In genomic region chr6:147105786-147106185, GRCh38 we compare ENCODE assay signal across 6 cellular contexts.
"Had no signal": no experiment of that assay in that cellular context is flagged by ENCODE, and none has a peak within 500 bp of the region (broad histone marks: within the 10 kb centered on the region; RNA-seq: fewer than 3 reads in every experiment).

No MANE protein-coding gene starts in this region.

- DNase-seq: Karpas-422, KBM-7, KG1 had no signal

- H3K9ac ChIP-seq: KMS-11 had no signal

- H3K27ac ChIP-seq: HL-60, KMS-11 had no signal

- FAIRE-seq: HTR-8/SVneo had no signal

- H3K4me2 ChIP-seq: KMS-11 had no signal
